In genomic region chr19:45995715-45996385, GRCh38 we compare ENCODE assay signal across 9 cellular contexts. TPM values are rescaled to one million over a fixed set of nuclear protein-coding genes. Genes with fewer than 3 reads are reported as not detected.
DNase-seq lines count a peak whose midpoint lies in the region; TF ChIP-seq lines count a peak whose summit lies in the region.
"Had no signal": no experiment of that assay in that cellular context is flagged by ENCODE, and none has a peak within 500 bp of the region (broad histone marks: within the 10 kb centered on the region; RNA-seq: fewer than 3 reads in every experiment).

No MANE protein-coding gene starts in this region.

- peaks cover 9% of the 10 kb centered on the region for H3K27me3 Mint-ChIP-seq in chondrocyte (ENCODE audit: low read depth)

- no peak overlapping the region for H2AK5ac ChIP-seq in mesenchymal stem cell (ENCODE audit: low read length, severe bottlenecking)

- DNase-seq in AG04449 (ENCODE audit: low read depth, low spot score) (no peak), cardiac fibroblast (ENCODE audit: low read depth in 2 of 2) (peak; percentile 32 to 56), mesenchymal stem cell (peak; percentile 34), GM10248 (ENCODE audit: extremely low spot score) (no peak), activated gamma-delta T cell (lab: John Stamatoyannopoulos, UW) (no peak), chondrocyte (ENCODE audit: low spot score) (no peak)
- DNase-seq in Jurkat, Clone E6-1 (ENCODE audit: low read depth, low spot score) = no peak
- DNase-seq in stimulated activated CD4-positive, alpha-beta T cell treated with anti-CD3 and anti-CD28 coated beads, Interleukin-4, amount 100 ng/mL, for 4 hours = no peak

- peak overlapping the region; percentile 89 for H3K4me3 ChIP-seq in AG04449 (ENCODE audit: low read depth, low read length)
- peak overlapping the region; percentile 63 for H3K4me3 ChIP-seq in Jurkat, Clone E6-1 (ENCODE audit: low read length)
- peak overlapping the region; percentile 74 to 96 for H3K4me3 ChIP-seq in cardiac fibroblast (replicated peaks in 1 of 2; ENCODE audit: low read depth in 2 of 2, low read length in 2 of 2)
- H3K4me3 ChIP-seq in mesenchymal stem cell (ENCODE audit: insufficient read depth in 1 of 2, low read depth in 1 of 2, low read length in 2 of 2) = peak overlapping the region; percentile 61 to 93

- H4K91ac ChIP-seq in mesenchymal stem cell (ENCODE audit: low read length) = no peak overlapping the region

- H3K9me3 Mint-ChIP-seq in chondrocyte (ENCODE audit: low read depth) = no peaks in the 10 kb centered on the region

- H3K36me3 Mint-ChIP-seq in chondrocyte (ENCODE audit: low read depth) = peaks cover 3% of the 10 kb centered on the region

- no peak overlapping the region for H2BK12ac ChIP-seq in mesenchymal stem cell (ENCODE audit: low read length in 2 of 2)

- peak overlapping the region; percentile 51 for H3K4me2 ChIP-seq in mesenchymal stem cell (ENCODE audit: low read length, poor library complexity, severe bottlenecking)

- CTCF ChIA-PET in AG04449 (lab: Yijun Ruan, JAX) (interaction anchor here (0.9 to 2.7 kb wide), 4 partner anchors 10 to 33 kb away, joined by 3 to 24 read pairs (median 8); no protein-coding TSS in a partner anchor), GM10248 (lab: Yijun Ruan, JAX) (interaction anchor here (1.0 to 3.6 kb wide), 9 partner anchors 9 to 179 kb away, joined by 3 to 20 read pairs (median 4); no protein-coding TSS in a partner anchor)

- no peak overlapping the region for H2BK120ac ChIP-seq in mesenchymal stem cell (ENCODE audit: low read depth, low read length)

- H3K23ac ChIP-seq in mesenchymal stem cell (ENCODE audit: low read length in 2 of 2) = no peak overlapping the region

- H3K4me1 Mint-ChIP-seq in chondrocyte (ENCODE audit: low read depth) = peaks cover 13% of the 10 kb centered on the region

- peak overlapping the region; percentile 95 for H3K9ac ChIP-seq in mesenchymal stem cell (ENCODE audit: low read length)

- H3K4me3 Mint-ChIP-seq in chondrocyte (ENCODE audit: unreplicated experiment) = no peak overlapping the region

- H4K8ac ChIP-seq in mesenchymal stem cell (ENCODE audit: low read length) = no peak overlapping the region

- H2BK15ac ChIP-seq in mesenchymal stem cell (ENCODE audit: low read depth, poor library complexity, severe bottlenecking) = no peak overlapping the region

- no peak overlapping the region for H2BK5ac ChIP-seq in mesenchymal stem cell (ENCODE audit: low read depth, low read length, poor library complexity, severe bottlenecking)

- no peak overlapping the region for H3K27ac Mint-ChIP-seq in chondrocyte (ENCODE audit: unreplicated experiment)
- H3K27ac Mint-ChIP-seq: progenitor cell of endocrine pancreas had no signal

- no peaks in the 10 kb centered on the region for H3K9me3 ChIP-seq in mesenchymal stem cell (ENCODE audit: control insufficient read depth, low read length)

- H2AFZ ChIP-seq in mesenchymal stem cell (ENCODE audit: low read depth, low read length) = peak overlapping the region; percentile 29

- peaks cover 0 to 7% of the 10 kb centered on the region in 2 experiments for H3K36me3 ChIP-seq in mesenchymal stem cell (ENCODE audit: control insufficient read depth in 1 of 2, insufficient read depth in 2 of 2, low read depth in 1 of 2, low read length in 2 of 2)

- peaks cover 39% of the 10 kb centered on the region for H3K79me1 ChIP-seq in mesenchymal stem cell (replicated peaks; ENCODE audit: low read length, poor library complexity, severe bottlenecking)

- no peak overlapping the region for H3K27ac ChIP-seq in mesenchymal stem cell (ENCODE audit: low read length, poor library complexity, severe bottlenecking)

- H3K18ac ChIP-seq in mesenchymal stem cell (ENCODE audit: low read depth in 1 of 2, low read length in 2 of 2) = no peak overlapping the region

- no peak overlapping the region for H3K4ac ChIP-seq in mesenchymal stem cell (ENCODE audit: low read depth in 1 of 2, low read length in 2 of 2)

- TF ChIP-seq CTCF in AG04449 (IDR thresholded peaks at IDR 0.05; ENCODE audit: insufficient read depth, low read length, missing control alignments) (no peak), cardiac fibroblast (IDR thresholded peaks at IDR 0.05; ENCODE audit: low read depth, low read length) (no peak), GM10248 (IDR thresholded peaks at IDR 0.05; ENCODE audit: control extremely low read depth, extremely low read depth, low read depth, missing control alignments) (no peak), chondrocyte (IDR thresholded peaks at IDR 0.05) (no peak)

- no peak overlapping the region for H3K14ac ChIP-seq in mesenchymal stem cell (ENCODE audit: low read length in 2 of 2)

- H3K27me3 ChIP-seq in mesenchymal stem cell (ENCODE audit: control insufficient read depth in 1 of 2, insufficient read depth in 1 of 2, low read length in 2 of 2) = peaks cover 0 to 16% of the 10 kb centered on the region in 2 experiments

- WGBS in mesenchymal stem cell = 26% methylated on average over 13 of the region's 13 CpGs

- H3K4me1 ChIP-seq in mesenchymal stem cell (ENCODE audit: control insufficient read depth, insufficient read depth, low read depth, low read length) = peaks cover 15% of the 10 kb centered on the region

- POLR2A ChIA-PET in AG04449 (lab: Yijun Ruan, JAX) (interaction anchor here (0.6 to 0.9 kb wide), 4 partner anchors 30 to 134 kb away, joined by 3 to 8 read pairs (median 4); partner anchors contain the start of gene MYPOP), GM10248 (lab: Yijun Ruan, JAX) (interaction anchor here (0.6 to 1.7 kb wide), 3 partner anchors 10 to 213 kb away, joined by 4 to 9 read pairs (median 6); partner anchors contain the start of genes DMPK and SYMPK)

RNA-seq across cellular contexts. Expression of gene CCDC61, which starts 0.6 kb away (rescaled TPM):
- 27.8 TPM for polyA plus RNA-seq in Jurkat, Clone E6-1 (2012; ENCODE audit: insufficient read depth, insufficient read length)
- polyA plus RNA-seq in mesenchymal stem cell (2013, experiment 1 of 2) = 3.0 TPM
- polyA plus RNA-seq in mesenchymal stem cell (2013, experiment 2 of 2) = 2.9 TPM
- total RNA-seq in chondrocyte = 7.2 to 8.4 TPM (median 7.8 TPM) in 3 replicates

RNA-seq across cellular contexts. Expression of gene NOVA2, which starts 22.2 kb away (rescaled TPM):
- polyA plus RNA-seq in Jurkat, Clone E6-1 (2012; ENCODE audit: insufficient read depth, insufficient read length) = not detected
- 0.03 TPM for polyA plus RNA-seq in mesenchymal stem cell (2013, experiment 1 of 2)
- 0.03 TPM for polyA plus RNA-seq in mesenchymal stem cell (2013, experiment 2 of 2)
- 0.10 to 0.22 TPM (median 0.18 TPM) in 3 replicates for total RNA-seq in chondrocyte

RNA-seq across cellular contexts. Expression of gene PGLYRP1, which starts 27.0 kb away (rescaled TPM):
- polyA plus RNA-seq in Jurkat, Clone E6-1 (2012; ENCODE audit: insufficient read depth, insufficient read length) = not detected
- polyA plus RNA-seq in mesenchymal stem cell (2013, experiment 1 of 2) = not detected
- not detected for polyA plus RNA-seq in mesenchymal stem cell (2013, experiment 2 of 2)
- not detected in 3 replicates for total RNA-seq in chondrocyte
- total RNA-seq: progenitor cell of endocrine pancreas had no signal

RNA-seq across cellular contexts. Expression of gene IGFL4, which starts 45.0 kb away (rescaled TPM):
- not detected for polyA plus RNA-seq in Jurkat, Clone E6-1 (2012; ENCODE audit: insufficient read depth, insufficient read length)
- not detected for polyA plus RNA-seq in mesenchymal stem cell (2013, experiment 1 of 2)
- not detected for polyA plus RNA-seq in mesenchymal stem cell (2013, experiment 2 of 2)
- 0.15 TPM in 1 of 3 replicates, not detected in the others for total RNA-seq in chondrocyte

Comparison
In these comparisons a context has a peak if more than half of its experiments do, and no peak if none do; other contexts are left out.
1. DNase-seq: peak in cardiac fibroblast (2 of 2) and mesenchymal stem cell (single experiment); none in AG04449 (single experiment), Jurkat, Clone E6-1 (single experiment), GM10248 (single experiment), stimulated activated CD4-positive, alpha-beta T cell treated with anti-CD3 and anti-CD28 coated beads, Interleukin-4, amount 100 ng/mL, for 4 hours (0 of 2), activated gamma-delta T cell (single experiment) and chondrocyte (single experiment).
2. Peak in every context shown above with its lines, with median percentiles within 50 percentile points of each other: H3K4me3 ChIP-seq.